9 cellular contexts compared by ENCODE assay signal in the genomic region with DNA sequence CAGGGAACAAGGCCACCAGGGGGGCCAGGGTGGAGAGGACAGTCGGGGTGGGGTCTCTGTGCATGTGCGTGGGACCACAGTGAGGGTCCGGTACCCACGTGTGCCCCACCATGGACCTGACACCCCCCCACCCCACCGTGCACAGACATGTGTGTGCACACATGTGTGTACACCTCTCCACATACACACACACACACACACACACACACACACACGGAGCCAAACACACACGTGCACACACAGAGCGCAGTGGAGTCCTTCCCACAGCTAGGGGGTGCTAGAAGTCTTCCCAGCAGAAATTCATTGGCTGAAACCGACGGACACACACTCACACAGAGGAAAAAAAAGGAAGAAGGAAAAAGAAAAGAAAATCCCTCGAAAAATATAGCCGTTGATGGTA. TPM values are rescaled to one million over a fixed set of nuclear protein-coding genes. Genes with fewer than 3 reads are reported as not detected.
DNase-seq lines count a peak whose midpoint lies in the region; ATAC-seq and FAIRE-seq lines count a peak whose summit lies in the region.
"Had no signal": no experiment of that assay in that cellular context is flagged by ENCODE, and none has a peak within 500 bp of the region (broad histone marks: within the 10 kb centered on the region; RNA-seq: fewer than 3 reads in every experiment).

No MANE protein-coding gene starts in this region.

- DNase-seq in DMS79 treated with DMSO at 0.1 percent for 48 hours (lab: John Stamatoyannopoulos, UW) (peak; percentile 7), DMS79 (lab: John Stamatoyannopoulos, UW) (no peak), KG1 (lab: John Stamatoyannopoulos, UW) (peak; percentile 40), OCI-M1 (lab: John Stamatoyannopoulos, UW) (peak; percentile 76), frontal cortex (ENCODE audit: low spot score in 2 of 2) (peak; percentile 64 to 85), pons (ENCODE audit: low spot score) (peak; percentile 71)
- peak; percentile 20 for DNase-seq in activated effector memory CD4-positive, alpha-beta T cell treated with Interleukin-2 at 50 U/mL for 16 hours

- no peak for FAIRE-seq in frontal cortex (lab: Jason Lieb, UNC)
- FAIRE-seq: A204.1 had no signal

- no peak for ATAC-seq in GM21786 (IDR thresholded peaks at IDR 0.05; ENCODE audit: unreplicated experiment)

RNA-seq across cellular contexts. Expression of a gene that starts 42.8 kb away (rescaled TPM):
- total RNA-seq in frontal cortex: 11.8 TPM
